Comparison of ENCODE assay signal across 8 cellular contexts in the genomic region with DNA sequence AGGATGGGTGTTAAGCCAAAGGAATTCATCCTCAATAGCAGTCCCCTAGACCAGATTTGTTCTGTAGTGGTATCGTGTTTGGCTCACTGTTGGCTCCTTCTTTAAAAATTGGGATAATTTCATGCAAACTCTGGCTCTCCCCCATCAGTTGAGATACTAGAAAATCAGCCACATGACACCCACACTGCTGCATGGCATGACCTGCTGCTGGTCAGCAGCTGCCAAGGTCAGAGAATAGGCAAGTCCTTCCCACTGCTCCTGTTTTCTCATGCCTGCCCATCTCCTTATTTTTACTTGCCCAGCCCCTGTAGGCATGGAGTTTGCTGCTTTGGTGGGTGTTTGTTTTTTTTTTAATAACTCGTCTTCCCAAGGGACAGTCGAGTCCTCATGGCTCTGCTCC. TPM values are rescaled to one million over a fixed set of nuclear protein-coding genes. Genes with fewer than 3 reads are reported as not detected.
DNase-seq lines count a peak whose midpoint lies in the region; ATAC-seq and TF ChIP-seq lines count a peak whose summit lies in the region.

No MANE protein-coding gene starts in this region.

- H3K27me3 Mint-ChIP-seq in activated naive CD4-positive, alpha-beta T cell treated with anti-CD3 and anti-CD28 coated beads for 36 hours (ENCODE audit: low read depth) = no peaks in the 10 kb centered on the region

- peak overlapping the region; percentile 100 for H3K4me3 Mint-ChIP-seq in activated naive CD4-positive, alpha-beta T cell treated with anti-CD3 and anti-CD28 coated beads for 36 hours

- peak overlapping the region; percentile 57 to 69 for H3K4me3 ChIP-seq in tibial artery

- peak overlapping the region; percentile 98 for H3K27ac Mint-ChIP-seq in activated naive CD4-positive, alpha-beta T cell treated with anti-CD3 and anti-CD28 coated beads for 36 hours
- peak overlapping the region; percentile 96 to 100 for H3K27ac Mint-ChIP-seq in activated naive CD4-positive, alpha-beta T cell treated with anti-CD3 and anti-CD28 coated beads, Interleukin-2, amount 50 U/mL, for 72 hours

- CTCF ChIA-PET in activated naive CD4-positive, alpha-beta T cell treated with anti-CD3 and anti-CD28 coated beads for 36 hours (lab: Charles Lee) = interaction anchor here (0.8 to 1.8 kb wide), 3 partner anchors 14 to 204 kb away, joined by 3 to 6 read pairs (median 5); no protein-coding TSS in a partner anchor

- H3K36me3 ChIP-seq in tibial artery = peaks cover 21 to 24% (median 22%) of the 10 kb centered on the region in 3 donors

- intact Hi-C loops in activated naive CD4-positive, alpha-beta T cell treated with anti-CD3 and anti-CD28 coated beads for 36 hours (cut with micrococcal nuclease) = loop anchor here (5.0 kb wide), 2 partner anchors 181 to 331 kb away; partner anchors contain the start of gene KANSL3
- intact Hi-C loops in tibial artery (cut with DNase I; ENCODE audit: low total_unique reads) = loop anchor here (10.0 kb wide), 2 partner anchors 162 to 198 kb away; partner anchors contain the start of genes DUSP2 and NEURL3

- no peaks in the 10 kb centered on the region for H3K9me3 Mint-ChIP-seq in activated naive CD4-positive, alpha-beta T cell treated with anti-CD3 and anti-CD28 coated beads for 36 hours
- no peaks in the 10 kb centered on the region for H3K9me3 Mint-ChIP-seq in activated naive CD4-positive, alpha-beta T cell treated with anti-CD3 and anti-CD28 coated beads, Interleukin-2, amount 50 U/mL, for 72 hours

- TF ChIP-seq CTCF in tibial artery (IDR thresholded peaks at IDR 0.05) = no peak

- H3K27me3 ChIP-seq in tibial artery = peaks cover 0 to 4% of the 10 kb centered on the region in 2 donors

- DNase-seq in activated naive CD4-positive, alpha-beta T cell treated with anti-CD3 and anti-CD28 coated beads for 36 hours = no peak
- no peak for DNase-seq in activated naive CD4-positive, alpha-beta T cell (lab: John Stamatoyannopoulos, UW)
- no peak for DNase-seq in activated naive CD4-positive, alpha-beta T cell treated with anti-CD3 and anti-CD28 coated beads, Interleukin-2, amount 50 U/mL, for 72 hours (ENCODE audit: low spot score in 2 of 2)
- DNase-seq in left kidney (ENCODE audit: low read depth, low spot score) (peak; percentile 5), tibial artery (peak in 1 of 2 donors; percentile 10)

- no peaks in the 10 kb centered on the region for H3K9me3 ChIP-seq in tibial artery

- ATAC-seq in activated naive CD4-positive, alpha-beta T cell treated with anti-CD3 and anti-CD28 coated beads, Interleukin-2, amount 50 U/mL, for 72 hours = no peak
- ATAC-seq in HG03439 (IDR thresholded peaks at IDR 0.05; ENCODE audit: unreplicated experiment) = no peak
- ATAC-seq in HG03135 (IDR thresholded peaks at IDR 0.05; ENCODE audit: unreplicated experiment) = no peak
- ATAC-seq in GM18873 (IDR thresholded peaks at IDR 0.05; ENCODE audit: low FRiP score, unreplicated experiment) = no peak

- H3K4me1 ChIP-seq in tibial artery = peaks cover 3 to 26% (median 11%) of the 10 kb centered on the region in 4 donors

- H3K4me1 Mint-ChIP-seq in activated naive CD4-positive, alpha-beta T cell treated with anti-CD3 and anti-CD28 coated beads for 36 hours (ENCODE audit: low read depth) = peaks cover 42% of the 10 kb centered on the region

- peaks cover 36% of the 10 kb centered on the region for H3K36me3 Mint-ChIP-seq in activated naive CD4-positive, alpha-beta T cell treated with anti-CD3 and anti-CD28 coated beads for 36 hours (ENCODE audit: low read depth)
- peaks cover 40 to 43% of the 10 kb centered on the region in 2 donors for H3K36me3 Mint-ChIP-seq in activated naive CD4-positive, alpha-beta T cell treated with anti-CD3 and anti-CD28 coated beads, Interleukin-2, amount 50 U/mL, for 72 hours

- peak overlapping the region; percentile 70 to 84 for H3K27ac ChIP-seq in tibial artery

RNA-seq across cellular contexts. Expression of gene SNRNP200, which starts 1.0 kb away (rescaled TPM):
- total RNA-seq in activated naive CD4-positive, alpha-beta T cell treated with anti-CD3 and anti-CD28 coated beads for 36 hours = 100 to 1,000 TPM; 179 to 181 TPM
- total RNA-seq in activated naive CD4-positive, alpha-beta T cell treated with anti-CD3 and anti-CD28 coated beads, Interleukin-2, amount 50 U/mL, for 72 hours = 100 to 1,000 TPM; 187 to 193 TPM

RNA-seq across cellular contexts. Expression of gene ITPRIPL1, which starts 18.7 kb away (rescaled TPM):
- total RNA-seq in activated naive CD4-positive, alpha-beta T cell treated with anti-CD3 and anti-CD28 coated beads for 36 hours = 10 to 100 TPM; 13.3 to 13.4 TPM
- total RNA-seq in activated naive CD4-positive, alpha-beta T cell treated with anti-CD3 and anti-CD28 coated beads, Interleukin-2, amount 50 U/mL, for 72 hours = 10 to 100 TPM; 15.5 to 28.2 TPM

RNA-seq across cellular contexts. Expression of gene NCAPH, which starts 29.2 kb away (rescaled TPM):
- 10 to 100 TPM; 78.6 to 79.2 TPM for total RNA-seq in activated naive CD4-positive, alpha-beta T cell treated with anti-CD3 and anti-CD28 coated beads for 36 hours
- total RNA-seq in activated naive CD4-positive, alpha-beta T cell treated with anti-CD3 and anti-CD28 coated beads, Interleukin-2, amount 50 U/mL, for 72 hours = 10 to 100 TPM; 79.1 to 88.6 TPM

RNA-seq across cellular contexts. Expression of gene CIAO1, which starts 40.3 kb away (rescaled TPM):
- 10 to 100 TPM; 59.9 to 62.2 TPM for total RNA-seq in activated naive CD4-positive, alpha-beta T cell treated with anti-CD3 and anti-CD28 coated beads for 36 hours
- 10 to 100 TPM; 71.5 to 82.9 TPM for total RNA-seq in activated naive CD4-positive, alpha-beta T cell treated with anti-CD3 and anti-CD28 coated beads, Interleukin-2, amount 50 U/mL, for 72 hours

RNA-seq across cellular contexts. Expression of gene TMEM127, which starts 40.6 kb away (rescaled TPM):
- 10 to 100 TPM; 12.9 to 16.1 TPM for total RNA-seq in activated naive CD4-positive, alpha-beta T cell treated with anti-CD3 and anti-CD28 coated beads for 36 hours
- total RNA-seq in activated naive CD4-positive, alpha-beta T cell treated with anti-CD3 and anti-CD28 coated beads, Interleukin-2, amount 50 U/mL, for 72 hours = 10 to 100 TPM; 16.5 to 17.6 TPM
